In the genomic region with DNA sequence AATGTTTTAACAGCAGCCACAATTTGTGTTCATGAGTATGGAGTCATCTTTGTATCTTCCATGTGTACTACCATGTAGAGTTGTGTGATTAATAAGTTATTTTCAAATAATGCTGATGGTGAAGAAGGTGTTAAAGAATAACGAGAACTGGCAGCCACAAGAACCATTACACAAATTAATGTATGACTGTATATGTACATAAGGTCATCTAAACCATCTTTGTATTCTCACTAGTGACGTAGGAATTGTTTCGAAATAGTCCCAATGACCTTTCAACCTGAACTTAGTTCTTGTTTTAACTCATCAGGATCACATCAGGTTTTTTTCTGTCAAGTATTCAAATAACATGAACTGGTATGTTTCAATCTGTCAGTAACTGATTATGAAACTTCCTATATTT, we compare ENCODE assay signal across 11 cellular contexts. TPM values are rescaled to one million over a fixed set of nuclear protein-coding genes. Genes with fewer than 3 reads are reported as not detected.
DNase-seq lines count a peak whose midpoint lies in the region; ATAC-seq and TF ChIP-seq lines count a peak whose summit lies in the region.
"Had no signal": no experiment of that assay in that cellular context is flagged by ENCODE, and none has a peak within 500 bp of the region (broad histone marks: within the 10 kb centered on the region; RNA-seq: fewer than 3 reads in every experiment).

No MANE protein-coding gene starts in this region.

- H3K79me2 ChIP-seq in hepatocyte, result no peaks in the 10 kb centered on the region

- ATAC-seq in GM18520 (IDR thresholded peaks at IDR 0.05; ENCODE audit: unreplicated experiment), result peak; percentile 99
- peak; percentile 93 for ATAC-seq in GM21529 (IDR thresholded peaks at IDR 0.05; ENCODE audit: unreplicated experiment)
- ATAC-seq in HG03280 (IDR thresholded peaks at IDR 0.05; ENCODE audit: unreplicated experiment), result peak; percentile 83
- ATAC-seq in activated naive CD4-positive, alpha-beta T cell treated with anti-CD3 and anti-CD28 coated beads, Interleukin-2, amount 50 U/mL, for 72 hours, result no peak

- H3K4me3 ChIP-seq in hepatocyte, result no peak overlapping the region
- no peak overlapping the region for H3K4me3 ChIP-seq in uterus

- H3K27ac Mint-ChIP-seq in activated naive CD4-positive, alpha-beta T cell treated with anti-CD3 and anti-CD28 coated beads, Interleukin-2, amount 50 U/mL, for 72 hours, result no peak overlapping the region
- H3K27ac Mint-ChIP-seq: activated T-helper 2 cell treated with anti-CD3 and anti-CD28 coated beads, Interferon-gamma antibody, Interleukin-2, Interleukin-4, amounts not matched to agents 10 μg/mL and 5 μg/mL and 100 μg/mL, durations not matched to agents 14 hours and 24 hours and 36 hours had no signal

- intact Hi-C loops in uterus (cut with DNase I; ENCODE audit: low total_unique reads), result no loop called here

- no peaks in the 10 kb centered on the region for H3K36me3 ChIP-seq in hepatocyte (replicated peaks; ENCODE audit: insufficient read depth, low read depth)
- no peaks in the 10 kb centered on the region for H3K36me3 ChIP-seq in uterus

- 72% methylated on average over 3 of the region's 3 CpGs for WGBS in hepatocyte (ENCODE audit: low lambda C conversion rate, missing lambda C conversion rate)

- H3K27me3 ChIP-seq in hepatocyte, result no peaks in the 10 kb centered on the region
- no peaks in the 10 kb centered on the region for H3K27me3 ChIP-seq in uterus

- H3K27ac ChIP-seq in hepatocyte (peak overlapping the region; percentile 38), uterus (no peak overlapping the region)

- H3K9me3 Mint-ChIP-seq in activated naive CD4-positive, alpha-beta T cell treated with anti-CD3 and anti-CD28 coated beads, Interleukin-2, amount 50 U/mL, for 72 hours, result no peaks in the 10 kb centered on the region
- H3K9me3 Mint-ChIP-seq: activated T-helper 2 cell treated with anti-CD3 and anti-CD28 coated beads, Interferon-gamma antibody, Interleukin-2, Interleukin-4, amounts not matched to agents 10 μg/mL and 5 μg/mL and 100 μg/mL, durations not matched to agents 14 hours and 24 hours and 36 hours had no signal

- H3K36me3 Mint-ChIP-seq in activated naive CD4-positive, alpha-beta T cell treated with anti-CD3 and anti-CD28 coated beads, Interleukin-2, amount 50 U/mL, for 72 hours, result no peaks in the 10 kb centered on the region

- DNase-seq in hepatocyte (ENCODE audit: low spot score), result peak; percentile 41
- no peak for DNase-seq in C1 segment of cervical spinal cord (lab: John Stamatoyannopoulos, UW)
- no peak for DNase-seq in uterus
- DNase-seq in activated naive CD4-positive, alpha-beta T cell treated with anti-CD3 and anti-CD28 coated beads, Interleukin-2, amount 50 U/mL, for 72 hours (ENCODE audit: low spot score in 2 of 2), result no peak
- no peak for DNase-seq in erythroblast (lab: John Stamatoyannopoulos, UW)
- DNase-seq: posterior cingulate gyrus, T-helper 1 cell had no signal

- H3K4me2 ChIP-seq in hepatocyte, result no peak overlapping the region

- TF ChIP-seq CTCF in hepatocyte (IDR thresholded peaks at IDR 0.05; ENCODE audit: poor library complexity), result no peak
- TF ChIP-seq CTCF in uterus (IDR thresholded peaks at IDR 0.05), result no peak

- no peaks in the 10 kb centered on the region for H3K4me1 ChIP-seq in hepatocyte (ENCODE audit: insufficient read depth)
- no peaks in the 10 kb centered on the region for H3K4me1 ChIP-seq in uterus

- H3K9me3 ChIP-seq in hepatocyte (ENCODE audit: low read depth) (no peaks in the 10 kb centered on the region), uterus (no peaks in the 10 kb centered on the region)

- TF ChIP-seq POLR2A in uterus (IDR thresholded peaks at IDR 0.05) (no peak), erythroblast (IDR thresholded peaks at IDR 0.05; ENCODE audit: low read length) (no peak)

- H2AFZ ChIP-seq in hepatocyte, result no peak overlapping the region

- H4K20me1 ChIP-seq in hepatocyte (ENCODE audit: insufficient read depth, poor library complexity, severe bottlenecking), result no peaks in the 10 kb centered on the region

- no peaks in the 10 kb centered on the region for H3K9me2 ChIP-seq in hepatocyte (replicated peaks; ENCODE audit: insufficient read depth)

RNA-seq across cellular contexts. Expression of a gene that starts 48.3 kb away (rescaled TPM):
- total RNA-seq in hepatocyte, result 18.2 and 20.8 TPM in 2 replicates
- 8.8 and 9.9 TPM in 2 replicates for polyA plus RNA-seq in hepatocyte
- total RNA-seq in uterus, result 1 to 10 TPM in 3 of 4 donors, not detected in 1; 2.3 to 7.4 (median 2.7) TPM
- total RNA-seq in activated naive CD4-positive, alpha-beta T cell treated with anti-CD3 and anti-CD28 coated beads, Interleukin-2, amount 50 U/mL, for 72 hours, result 10 to 100 TPM in 1 of 2 donors, 1 to 10 TPM in 1; 7.3 to 17.9 TPM

Comparison
In these comparisons a context has a peak if more than half of its experiments do, and no peak if none do; other contexts are left out.
1. ATAC-seq: peak in GM18520 (single experiment), GM21529 (single experiment) and HG03280 (single experiment); none in activated naive CD4-positive, alpha-beta T cell treated with anti-CD3 and anti-CD28 coated beads, Interleukin-2, amount 50 U/mL, for 72 hours (0 of 2).